Comparison of ENCODE assay signal across 1 cellular context in the genomic region with DNA sequence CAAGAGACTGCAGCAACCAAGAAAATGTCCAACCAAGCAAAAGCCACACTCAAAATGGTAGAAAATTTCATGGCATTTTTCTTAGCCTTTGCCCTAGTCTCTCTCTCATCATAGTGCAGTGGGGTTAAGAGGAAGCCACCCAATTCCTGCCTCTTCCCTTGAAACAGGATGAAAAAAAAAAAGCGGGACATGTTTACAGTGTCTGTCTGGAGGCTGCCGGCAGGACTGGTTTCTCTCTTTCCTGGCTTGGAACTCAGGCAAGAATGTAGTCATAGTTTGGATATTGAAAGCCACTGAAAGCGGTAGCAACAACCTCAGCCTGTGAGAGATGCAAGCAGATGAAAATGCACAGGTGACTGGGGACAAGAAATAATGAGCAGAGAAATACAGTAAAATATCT.
TF ChIP-seq lines count a peak whose summit lies in the region.

No MANE protein-coding gene starts in this region.

TF ChIP-seq in IMR-90, 13 proteins besides CTCF, POLR2A, EP300 and RAD21:
- TF ChIP-seq CEBPB (IDR thresholded peaks at IDR 0.05; ENCODE audit: low read depth, low read length) (no peak), NFE2L2 (IDR thresholded peaks at IDR 0.05; ENCODE audit: low read depth, low read length) (no peak), RFX5 (IDR thresholded peaks at IDR 0.05; ENCODE audit: low read depth, low read length) (no peak), RCOR1 (IDR thresholded peaks at IDR 0.05; ENCODE audit: insufficient replicate concordance, low read length) (no peak), ELK1 (IDR thresholded peaks at IDR 0.05; ENCODE audit: borderline replicate concordance, low read depth, low read length) (no peak), SMC3 (IDR thresholded peaks at IDR 0.05; ENCODE audit: low read depth, low read length) (no peak), CHD1 (IDR thresholded peaks at IDR 0.05; ENCODE audit: low read depth, low read length) (no peak), BHLHE40 (IDR thresholded peaks at IDR 0.05; ENCODE audit: low read depth, low read length) (no peak), MAZ (IDR thresholded peaks at IDR 0.05; ENCODE audit: borderline replicate concordance, low read depth, low read length) (no peak), FOS (IDR thresholded peaks at IDR 0.05; ENCODE audit: low read depth, low read length) (no peak), MAFK (IDR thresholded peaks at IDR 0.05; ENCODE audit: low read depth, low read length) (no peak), MXI1 (IDR thresholded peaks at IDR 0.05; ENCODE audit: borderline replicate concordance, low read depth, low read length) (no peak)
- TF ChIP-seq, protein P1, sequence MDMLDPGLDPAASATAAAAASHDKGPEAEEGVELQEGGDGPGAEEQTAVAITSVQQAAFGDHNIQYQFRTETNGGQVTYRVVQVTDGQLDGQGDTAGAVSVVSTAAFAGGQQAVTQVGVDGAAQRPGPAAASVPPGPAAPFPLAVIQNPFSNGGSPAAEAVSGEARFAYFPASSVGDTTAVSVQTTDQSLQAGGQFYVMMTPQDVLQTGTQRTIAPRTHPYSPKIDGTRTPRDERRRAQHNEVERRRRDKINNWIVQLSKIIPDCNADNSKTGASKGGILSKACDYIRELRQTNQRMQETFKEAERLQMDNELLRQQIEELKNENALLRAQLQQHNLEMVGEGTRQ (IDR thresholded peaks at IDR 0.05; ENCODE audit: low read depth, low read length), result no peak
